In genomic region chr16:30722443-30722842, GRCh38 we compare ENCODE assay signal across 15 cellular contexts. TPM values are rescaled to one million over a fixed set of nuclear protein-coding genes. Genes with fewer than 3 reads are reported as not detected.
DNase-seq lines count a peak whose midpoint lies in the region; ATAC-seq, FAIRE-seq and TF ChIP-seq lines count a peak whose summit lies in the region.
"Had no signal": no experiment of that assay in that cellular context is flagged by ENCODE, and none has a peak within 500 bp of the region (broad histone marks: within the 10 kb centered on the region; RNA-seq: fewer than 3 reads in every experiment).

No MANE protein-coding gene starts in this region.

- H3K9ac ChIP-seq in kidney (ENCODE audit: low read length in 2 of 2): no peak overlapping the region
- H3K9ac ChIP-seq in subcutaneous abdominal adipose tissue (ENCODE audit: low read length in 5 of 5): peak overlapping the region in 1 of 5 donors; percentile 4

- intact Hi-C loops in cardiac septum (cut with DNase I) (no loop called here), kidney (cut with DNase I) (no loop called here)

- no peaks in the 10 kb centered on the region for H3K27me3 ChIP-seq in right atrium auricular region
- no peaks in the 10 kb centered on the region for H3K27me3 ChIP-seq in RWPE2 (ENCODE audit: insufficient read depth, poor library complexity, severe bottlenecking)
- no peaks in the 10 kb centered on the region for H3K27me3 ChIP-seq in subcutaneous abdominal adipose tissue (ENCODE audit: control insufficient read depth in 5 of 5, insufficient read depth in 4 of 5, low read length in 5 of 5)
- H3K27me3 ChIP-seq: ascending aorta, dorsolateral prefrontal cortex, thyroid gland had no signal

- H3K9me3 ChIP-seq in right atrium auricular region: no peaks in the 10 kb centered on the region
- no peaks in the 10 kb centered on the region for H3K9me3 ChIP-seq in RWPE2 (ENCODE audit: severe bottlenecking)
- no peaks in the 10 kb centered on the region for H3K9me3 ChIP-seq in kidney (ENCODE audit: control insufficient read depth in 1 of 2, low read length in 2 of 2)
- no peaks in the 10 kb centered on the region for H3K9me3 ChIP-seq in subcutaneous abdominal adipose tissue (ENCODE audit: control insufficient read depth in 5 of 5, low read length in 5 of 5)
- H3K9me3 ChIP-seq: ascending aorta, prostate gland, thyroid gland had no signal

- peaks cover 83% of the 10 kb centered on the region for H3K36me3 ChIP-seq in right atrium auricular region
- H3K36me3 ChIP-seq in RWPE2 (ENCODE audit: low read depth): peaks cover 98% of the 10 kb centered on the region
- peaks cover 46 to 63% of the 10 kb centered on the region in 2 donors for H3K36me3 ChIP-seq in kidney (ENCODE audit: control insufficient read depth in 1 of 2, insufficient read depth in 2 of 2, low read length in 2 of 2)
- H3K36me3 ChIP-seq in subcutaneous abdominal adipose tissue (ENCODE audit: control insufficient read depth in 5 of 5, insufficient read depth in 5 of 5, low read length in 5 of 5): peaks cover 7 to 85% (median 70%) of the 10 kb centered on the region in 5 donors

- TF ChIP-seq CTCF in right atrium auricular region (IDR thresholded peaks at IDR 0.05) (no peak), RWPE2 (IDR thresholded peaks at IDR 0.05; ENCODE audit: poor library complexity, severe bottlenecking) (no peak), kidney (IDR thresholded peaks at IDR 0.05; ENCODE audit: borderline replicate concordance, extremely low read depth, insufficient read depth) (no peak)

- no peak for FAIRE-seq in kidney (lab: Jason Lieb, UNC)

- H3K27ac ChIP-seq in right atrium auricular region (no peak overlapping the region), RWPE2 (ENCODE audit: poor library complexity, severe bottlenecking) (no peak overlapping the region), kidney (ENCODE audit: low read depth in 2 of 2, low read length in 2 of 2) (no peak overlapping the region), subcutaneous abdominal adipose tissue (ENCODE audit: low read depth, low read length) (peak overlapping the region; percentile 87)
- H3K27ac ChIP-seq: ascending aorta, dorsolateral prefrontal cortex, prostate gland, thyroid gland had no signal

- ATAC-seq in RWPE2 (ENCODE audit: low read depth) (peak; percentile 48; the same call in 1 of the 3 replicates), HG03159 (IDR thresholded peaks at IDR 0.05; ENCODE audit: unreplicated experiment) (no peak)

- no peak overlapping the region for H3K4me3 ChIP-seq in right atrium auricular region
- H3K4me3 ChIP-seq in RWPE2 (ENCODE audit: severe bottlenecking): no peak overlapping the region
- no peak overlapping the region for H3K4me3 ChIP-seq in kidney (ENCODE audit: low read length in 2 of 2)
- H3K4me3 ChIP-seq in subcutaneous abdominal adipose tissue (ENCODE audit: low read depth in 1 of 5, low read length in 5 of 5): no peak overlapping the region
- H3K4me3 ChIP-seq: ascending aorta, dorsolateral prefrontal cortex, prostate gland, thyroid gland had no signal

- no peaks in the 10 kb centered on the region for H3K4me1 ChIP-seq in right atrium auricular region
- H3K4me1 ChIP-seq in RWPE2 (ENCODE audit: insufficient read depth, poor library complexity, severe bottlenecking): no peaks in the 10 kb centered on the region
- H3K4me1 ChIP-seq in kidney (ENCODE audit: control insufficient read depth in 1 of 2, insufficient read depth in 1 of 2, low read depth in 1 of 2, low read length in 2 of 2): peaks cover 0 to 2% of the 10 kb centered on the region in 2 donors
- peaks cover 0 to 44% (median 32%) of the 10 kb centered on the region in 5 donors for H3K4me1 ChIP-seq in subcutaneous abdominal adipose tissue (ENCODE audit: control insufficient read depth in 5 of 5, insufficient read depth in 5 of 5, low read length in 5 of 5)
- H3K4me1 ChIP-seq: ascending aorta, prostate gland, thyroid gland had no signal

- DNase-seq in cardiac septum (ENCODE audit: low spot score) (peak; percentile 49), right atrium auricular region (ENCODE audit: low spot score) (no peak), RWPE2 (ENCODE audit: low spot score) (no peak), kidney (peak; percentile 41), dermis blood vessel endothelial cell (no peak), D341Med (ENCODE audit: low spot score) (no peak)
- DNase-seq: activated T-cell treated with anti-CD3 and anti-CD28 coated beads, Interleukin-2, amount 50 U/mL, for 4 hours; dorsolateral prefrontal cortex; midbrain; NCI-H446; thyroid gland had no signal

RNA-seq across cellular contexts. Expression of gene SRCAP, which starts 23.5 kb away (rescaled TPM):
- total RNA-seq in cardiac septum (47.8 TPM), right atrium auricular region (10 to 100 TPM; 22.5 to 25.0 TPM), kidney (71.9 TPM), dermis blood vessel endothelial cell (44.1 and 69.1 TPM in 2 replicates)
- 1.6 TPM for polyA plus RNA-seq in kidney (ENCODE audit: insufficient read depth, low read depth, low replicate concordance)

RNA-seq across cellular contexts. Expression of gene PHKG2, which starts 25.8 kb away (rescaled TPM):
- 13.2 TPM for total RNA-seq in cardiac septum
- total RNA-seq in right atrium auricular region: 10 to 100 TPM; 16.0 to 22.1 TPM
- 27.8 TPM for total RNA-seq in kidney
- polyA plus RNA-seq in kidney (ENCODE audit: insufficient read depth, low read depth, low replicate concordance): 34.9 TPM
- 20.1 and 21.4 TPM in 2 replicates for total RNA-seq in dermis blood vessel endothelial cell

RNA-seq across cellular contexts. Expression of gene CFAP119, which starts 39.4 kb away (rescaled TPM):
- total RNA-seq in cardiac septum (1.0 TPM), right atrium auricular region (under 1 TPM; 0.37 to 0.83 TPM), kidney (12.2 TPM), dermis blood vessel endothelial cell (0.93 and 1.2 TPM in 2 replicates)
- 13.5 TPM for polyA plus RNA-seq in kidney (ENCODE audit: insufficient read depth, low read depth, low replicate concordance)
- total RNA-seq: ascending aorta had no signal

RNA-seq across cellular contexts. Expression of gene RNF40, which starts 39.7 kb away (rescaled TPM):
- 47.9 TPM for total RNA-seq in cardiac septum
- total RNA-seq in right atrium auricular region: 10 to 100 TPM; 48.5 to 59.5 TPM
- total RNA-seq in kidney: 109 TPM
- 74.3 TPM for polyA plus RNA-seq in kidney (ENCODE audit: insufficient read depth, low read depth, low replicate concordance)
- 64.5 and 100 TPM in 2 replicates for total RNA-seq in dermis blood vessel endothelial cell

Comparison
In these comparisons a context has a peak if more than half of its experiments do, and no peak if none do; other contexts are left out.
1. DNase-seq: peak in cardiac septum (single experiment) and kidney (single experiment); none in right atrium auricular region (single experiment), RWPE2 (single experiment), dermis blood vessel endothelial cell (single experiment) and D341Med (single experiment).